In the genomic region with DNA sequence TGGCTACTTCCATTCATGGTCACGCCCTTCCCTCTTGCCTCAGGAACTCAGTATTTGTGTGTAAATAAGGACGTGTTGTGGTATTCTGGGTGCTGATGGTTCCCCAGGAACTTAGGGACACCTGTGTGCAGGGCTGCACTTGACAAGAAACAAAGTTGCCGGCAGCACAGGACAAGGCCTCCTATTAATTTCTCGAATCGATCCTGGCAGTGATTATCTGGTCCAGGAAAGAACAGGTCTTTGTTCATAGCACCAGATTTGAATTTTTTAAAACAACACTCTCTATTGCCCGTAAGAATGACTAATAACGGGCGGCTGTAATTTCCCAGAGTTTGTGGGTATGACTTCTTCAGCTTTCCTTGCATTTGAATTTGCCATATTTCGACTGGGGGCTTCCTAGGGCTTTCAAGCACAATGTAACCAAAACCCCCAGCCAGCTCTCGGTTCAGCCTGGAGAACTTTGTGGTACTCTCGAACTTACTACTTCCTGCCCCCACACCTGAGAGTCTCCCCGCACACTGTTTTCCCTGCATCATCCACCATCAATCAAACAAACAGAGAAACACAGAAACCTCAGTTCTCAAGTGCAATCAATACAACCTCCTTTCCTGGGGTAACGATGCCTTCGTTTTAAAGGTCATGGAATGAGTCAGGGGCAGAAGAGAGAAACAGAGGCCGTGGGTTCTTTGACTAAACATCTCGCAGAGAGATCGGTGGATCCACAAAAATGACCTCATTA, we compare ENCODE assay signal across 10 cellular contexts.
A peak's percentile ranks its signal among the peaks of the same experiment; 100 is the strongest.
DNase-seq lines count a peak whose midpoint lies in the region; ATAC-seq and TF ChIP-seq lines count a peak whose summit lies in the region.
"Had no signal": no experiment of that assay in that cellular context is flagged by ENCODE, and none has a peak within 500 bp of the region (broad histone marks: within the 10 kb centered on the region; RNA-seq: fewer than 3 reads in every experiment).

No MANE protein-coding gene starts in this region.

- peak overlapping the region; percentile 78 for H3K4me2 ChIP-seq in BLaER1
- H3K4me2 ChIP-seq in mesenchymal stem cell (ENCODE audit: low read length, poor library complexity, severe bottlenecking): no peak overlapping the region

- no peak overlapping the region for H4K8ac ChIP-seq in mesenchymal stem cell (ENCODE audit: low read length)

- ATAC-seq in HG02571 (IDR thresholded peaks at IDR 0.05; ENCODE audit: unreplicated experiment): peak; percentile 71
- no peak for ATAC-seq in GM18858 (IDR thresholded peaks at IDR 0.05; ENCODE audit: unreplicated experiment)
- ATAC-seq in aorta (ENCODE audit: low FRiP score): no peak
- ATAC-seq in SK-N-SH treated with all-trans-retinoic acid at 6 μM for 48 hours: no peak

- H3K9me3 ChIP-seq in BLaER1 (no peaks in the 10 kb centered on the region), mesenchymal stem cell (ENCODE audit: control insufficient read depth, low read length) (no peaks in the 10 kb centered on the region), aorta (ENCODE audit: control insufficient read depth, low read length) (no peaks in the 10 kb centered on the region)
- H3K9me3 ChIP-seq: neutrophil had no signal

- no peak overlapping the region for H3K4me3 ChIP-seq in BLaER1
- no peak overlapping the region for H3K4me3 ChIP-seq in mesenchymal stem cell (ENCODE audit: insufficient read depth in 1 of 2, low read depth in 1 of 2, low read length in 2 of 2)
- H3K4me3 ChIP-seq in aorta (ENCODE audit: low read length in 2 of 2): no peak overlapping the region

- no peak overlapping the region for H3K4ac ChIP-seq in mesenchymal stem cell (ENCODE audit: low read depth in 1 of 2, low read length in 2 of 2)

- H3K27ac ChIP-seq in BLaER1 (no peak overlapping the region), mesenchymal stem cell (ENCODE audit: low read length, poor library complexity, severe bottlenecking) (no peak overlapping the region), aorta (ENCODE audit: low read depth in 1 of 2, low read length in 2 of 2) (no peak overlapping the region)
- H3K27ac ChIP-seq: neutrophil had no signal

- no peak overlapping the region for H3K23ac ChIP-seq in mesenchymal stem cell (ENCODE audit: low read length in 2 of 2)

- CTCF ChIA-PET in activated CD4-positive, alpha-beta T cell treated with anti-CD3 and anti-CD28 coated beads, Interleukin-2, amount 10 ng/mL, durations not matched to agents 7 days and 5 days (lab: Charles Lee): interaction anchor here (1.1 to 1.3 kb wide), 4 partner anchors 11 to 33 kb away, joined by 3 to 4 read pairs (median 3); no protein-coding TSS in a partner anchor

- H2AFZ ChIP-seq in mesenchymal stem cell (ENCODE audit: low read depth, low read length): no peak overlapping the region

- 59% methylated on average over 17 of the region's 17 CpGs for WGBS in mesenchymal stem cell
- WGBS in aorta, 2 donors: 84% methylated on average over 17 of the region's 17 CpGs

- H4K20me1 ChIP-seq in BLaER1: no peaks in the 10 kb centered on the region

- DNase-seq in activated CD4-positive, alpha-beta T cell treated with anti-CD3 and anti-CD28 coated beads, Interleukin-2, amount 10 ng/mL, durations not matched to agents 7 days and 5 days: peak; percentile 50
- peak; percentile 41 for DNase-seq in mesenchymal stem cell
- DNase-seq in aorta: no peak
- DNase-seq in NCI-H1048 (lab: John Stamatoyannopoulos, UW): no peak
- DNase-seq: ACHN had no signal

- H3K4me1 ChIP-seq in BLaER1: peaks cover 51% of the 10 kb centered on the region
- H3K4me1 ChIP-seq in mesenchymal stem cell (ENCODE audit: control insufficient read depth, insufficient read depth, low read depth, low read length): no peaks in the 10 kb centered on the region
- H3K4me1 ChIP-seq in aorta (ENCODE audit: control insufficient read depth in 1 of 2, insufficient read depth in 2 of 2, low read length in 2 of 2): no peaks in the 10 kb centered on the region

- no peaks in the 10 kb centered on the region for H3K36me3 ChIP-seq in BLaER1
- H3K36me3 ChIP-seq in mesenchymal stem cell (ENCODE audit: control insufficient read depth in 1 of 2, insufficient read depth in 2 of 2, low read depth in 1 of 2, low read length in 2 of 2): no peaks in the 10 kb centered on the region
- no peaks in the 10 kb centered on the region for H3K36me3 ChIP-seq in aorta (ENCODE audit: control insufficient read depth in 1 of 2, insufficient read depth in 2 of 2, low read length in 1 of 2)
- H3K36me3 ChIP-seq: neutrophil had no signal

- POLR2A ChIA-PET in activated CD4-positive, alpha-beta T cell treated with anti-CD3 and anti-CD28 coated beads, Interleukin-2, amount 10 ng/mL, durations not matched to agents 7 days and 5 days (lab: Charles Lee): no interaction called here

- H2AK5ac ChIP-seq in mesenchymal stem cell (ENCODE audit: low read length, severe bottlenecking): no peak overlapping the region

- peak overlapping the region; percentile 86 for H3K27ac Mint-ChIP-seq in activated CD4-positive, alpha-beta T cell treated with anti-CD3 and anti-CD28 coated beads, Interleukin-2, amount 10 ng/mL, durations not matched to agents 7 days and 5 days

- H2BK5ac ChIP-seq in mesenchymal stem cell (ENCODE audit: low read depth, low read length, poor library complexity, severe bottlenecking): no peak overlapping the region

- no peak overlapping the region for H3K14ac ChIP-seq in mesenchymal stem cell (ENCODE audit: low read length in 2 of 2)

- H3K27me3 ChIP-seq in BLaER1 (no peaks in the 10 kb centered on the region), mesenchymal stem cell (ENCODE audit: control insufficient read depth in 1 of 2, insufficient read depth in 1 of 2, low read length in 2 of 2) (no peaks in the 10 kb centered on the region), aorta (ENCODE audit: control insufficient read depth in 1 of 2, insufficient read depth in 2 of 2, low read length in 1 of 2) (no peaks in the 10 kb centered on the region)
- H3K27me3 ChIP-seq: neutrophil had no signal

- intact Hi-C loops in aorta (cut with DNase I): loop anchor here in 1 of 2 donors (10.0 kb wide), 1 partner anchor 644 kb away; no protein-coding TSS in a partner anchor

- H3K18ac ChIP-seq in mesenchymal stem cell (ENCODE audit: low read depth in 1 of 2, low read length in 2 of 2): peak overlapping the region; percentile 13 to 50

- no peak overlapping the region for H2BK15ac ChIP-seq in mesenchymal stem cell (ENCODE audit: low read depth, poor library complexity, severe bottlenecking)

- no peak overlapping the region for H2BK12ac ChIP-seq in mesenchymal stem cell (ENCODE audit: low read length in 2 of 2)

- H3K4me1 Mint-ChIP-seq in activated CD4-positive, alpha-beta T cell treated with anti-CD3 and anti-CD28 coated beads, Interleukin-2, amount 10 ng/mL, durations not matched to agents 7 days and 5 days: peaks cover 38% of the 10 kb centered on the region

- H3K9ac ChIP-seq in BLaER1 (no peak overlapping the region), mesenchymal stem cell (ENCODE audit: low read length) (no peak overlapping the region)

- no peaks in the 10 kb centered on the region for H3K9me3 Mint-ChIP-seq in activated CD4-positive, alpha-beta T cell treated with anti-CD3 and anti-CD28 coated beads, Interleukin-2, amount 10 ng/mL, durations not matched to agents 7 days and 5 days

- H3K36me3 Mint-ChIP-seq in activated CD4-positive, alpha-beta T cell treated with anti-CD3 and anti-CD28 coated beads, Interleukin-2, amount 10 ng/mL, durations not matched to agents 7 days and 5 days (ENCODE audit: low read depth): peaks cover 4% of the 10 kb centered on the region

- H4K91ac ChIP-seq in mesenchymal stem cell (ENCODE audit: low read length): no peak overlapping the region

- H3K27me3 Mint-ChIP-seq in activated CD4-positive, alpha-beta T cell treated with anti-CD3 and anti-CD28 coated beads, Interleukin-2, amount 10 ng/mL, durations not matched to agents 7 days and 5 days: peaks cover 8% of the 10 kb centered on the region

- H2BK120ac ChIP-seq in mesenchymal stem cell (ENCODE audit: low read depth, low read length): no peak overlapping the region

- H3K79me1 ChIP-seq in mesenchymal stem cell (replicated peaks; ENCODE audit: low read length, poor library complexity, severe bottlenecking): no peaks in the 10 kb centered on the region

- peak overlapping the region; percentile 28 for H3K4me3 Mint-ChIP-seq in activated CD4-positive, alpha-beta T cell treated with anti-CD3 and anti-CD28 coated beads, Interleukin-2, amount 10 ng/mL, durations not matched to agents 7 days and 5 days

TF ChIP-seq in SK-N-SH treated with all-trans-retinoic acid at 6 μM for 48 hours, 23 proteins besides CTCF, POLR2A, EP300 and RAD21 (continues in another document):
- TF ChIP-seq CSDC2 (CRISPR knock-in tag; IDR thresholded peaks at IDR 0.05): no peak
- TF ChIP-seq ESRRG (CRISPR knock-in tag; IDR thresholded peaks at IDR 0.05): no peak
- TF ChIP-seq GLIS3 (CRISPR knock-in tag; IDR thresholded peaks at IDR 0.05): no peak
- no peak for TF ChIP-seq BACH2 (CRISPR knock-in tag; IDR thresholded peaks at IDR 0.05; ENCODE audit: borderline replicate concordance)
- TF ChIP-seq, protein P1, sequence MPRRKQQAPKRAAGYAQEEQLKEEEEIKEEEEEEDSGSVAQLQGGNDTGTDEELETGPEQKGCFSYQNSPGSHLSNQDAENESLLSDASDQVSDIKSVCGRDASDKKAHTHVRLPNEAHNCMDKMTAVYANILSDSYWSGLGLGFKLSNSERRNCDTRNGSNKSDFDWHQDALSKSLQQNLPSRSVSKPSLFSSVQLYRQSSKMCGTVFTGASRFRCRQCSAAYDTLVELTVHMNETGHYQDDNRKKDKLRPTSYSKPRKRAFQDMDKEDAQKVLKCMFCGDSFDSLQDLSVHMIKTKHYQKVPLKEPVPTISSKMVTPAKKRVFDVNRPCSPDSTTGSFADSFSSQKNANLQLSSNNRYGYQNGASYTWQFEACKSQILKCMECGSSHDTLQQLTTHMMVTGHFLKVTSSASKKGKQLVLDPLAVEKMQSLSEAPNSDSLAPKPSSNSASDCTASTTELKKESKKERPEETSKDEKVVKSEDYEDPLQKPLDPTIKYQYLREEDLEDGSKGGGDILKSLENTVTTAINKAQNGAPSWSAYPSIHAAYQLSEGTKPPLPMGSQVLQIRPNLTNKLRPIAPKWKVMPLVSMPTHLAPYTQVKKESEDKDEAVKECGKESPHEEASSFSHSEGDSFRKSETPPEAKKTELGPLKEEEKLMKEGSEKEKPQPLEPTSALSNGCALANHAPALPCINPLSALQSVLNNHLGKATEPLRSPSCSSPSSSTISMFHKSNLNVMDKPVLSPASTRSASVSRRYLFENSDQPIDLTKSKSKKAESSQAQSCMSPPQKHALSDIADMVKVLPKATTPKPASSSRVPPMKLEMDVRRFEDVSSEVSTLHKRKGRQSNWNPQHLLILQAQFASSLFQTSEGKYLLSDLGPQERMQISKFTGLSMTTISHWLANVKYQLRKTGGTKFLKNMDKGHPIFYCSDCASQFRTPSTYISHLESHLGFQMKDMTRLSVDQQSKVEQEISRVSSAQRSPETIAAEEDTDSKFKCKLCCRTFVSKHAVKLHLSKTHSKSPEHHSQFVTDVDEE (CRISPR knock-in tag; IDR thresholded peaks at IDR 0.05): no peak
- TF ChIP-seq ZC3H10 (CRISPR knock-in tag; IDR thresholded peaks at IDR 0.05): no peak
- TF ChIP-seq TOX (CRISPR knock-in tag; IDR thresholded peaks at IDR 0.05; ENCODE audit: borderline replicate concordance): no peak
- TF ChIP-seq OSR1 (CRISPR knock-in tag; IDR thresholded peaks at IDR 0.05): no peak

Comparison
In these comparisons a context has a peak if more than half of its experiments do, and no peak if none do; other contexts are left out.
1. DNase-seq: peak in activated CD4-positive, alpha-beta T cell treated with anti-CD3 and anti-CD28 coated beads, Interleukin-2, amount 10 ng/mL, durations not matched to agents 7 days and 5 days (single experiment) and mesenchymal stem cell (single experiment); none in aorta (0 of 2) and NCI-H1048 (single experiment).